In the genomic region with DNA sequence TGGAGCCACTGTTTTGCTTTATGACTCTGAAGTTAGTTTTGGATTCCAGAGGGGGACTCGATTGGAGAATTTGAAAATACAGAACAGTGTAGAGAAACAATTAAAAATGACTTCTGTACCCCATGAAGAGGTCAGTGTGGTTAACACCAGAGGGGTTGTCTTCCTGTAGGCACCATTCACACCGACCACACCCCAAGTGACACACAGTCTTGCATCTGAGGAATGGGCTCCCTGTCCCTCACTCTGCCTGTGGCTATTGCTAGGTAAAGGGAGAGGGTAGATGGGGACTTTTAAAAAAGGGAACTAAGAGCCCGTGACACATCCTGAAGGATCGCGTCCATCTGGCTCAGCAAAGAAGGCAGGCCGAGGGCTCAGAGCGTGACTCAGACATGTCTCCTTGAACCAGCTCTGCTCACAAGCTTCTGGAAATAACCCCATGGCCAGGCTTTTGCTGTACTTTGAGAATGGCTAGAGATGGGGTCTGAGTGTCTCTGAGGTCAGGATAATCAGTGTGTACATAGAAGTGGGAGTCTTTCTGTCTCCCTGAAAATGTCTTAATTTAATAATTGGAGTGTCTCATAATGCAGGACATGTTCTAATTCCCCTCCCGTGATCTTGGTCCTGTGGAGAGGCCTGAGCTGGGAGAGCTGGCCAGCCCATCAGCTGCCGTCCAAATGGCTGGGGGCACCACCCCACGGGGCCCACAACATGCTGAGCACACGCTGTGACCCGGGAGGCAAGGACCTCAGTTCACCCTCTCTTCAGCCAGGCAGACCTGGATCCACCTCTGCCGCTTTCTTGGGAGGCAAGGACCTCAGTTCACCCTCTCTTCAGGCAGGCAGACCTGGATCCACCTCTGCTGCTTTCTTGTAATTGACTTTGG, we compare ENCODE assay signal across 14 cellular contexts. TPM values are rescaled to one million over a fixed set of nuclear protein-coding genes. Genes with fewer than 3 reads are reported as not detected.
A peak's percentile ranks its signal among the peaks of the same experiment; 100 is the strongest.
DNase-seq lines count a peak whose midpoint lies in the region; ATAC-seq and TF ChIP-seq lines count a peak whose summit lies in the region.
"Had no signal": no experiment of that assay in that cellular context is flagged by ENCODE, and none has a peak within 500 bp of the region (broad histone marks: within the 10 kb centered on the region; RNA-seq: fewer than 3 reads in every experiment).

No MANE protein-coding gene starts in this region.

- H3K4me1 ChIP-seq in ascending aorta, result peaks cover 0 to 5% of the 10 kb centered on the region in 2 donors
- H3K4me1 ChIP-seq: esophagus muscularis mucosa had no signal

- peak overlapping the region; percentile 24 to 60 for H3K27ac ChIP-seq in ascending aorta
- H3K27ac ChIP-seq: esophagus muscularis mucosa had no signal

- peak; percentile 81 to 90 (median 82) for ATAC-seq in natural killer cell
- ATAC-seq in HG02610 (IDR thresholded peaks at IDR 0.05; ENCODE audit: unreplicated experiment), result no peak
- ATAC-seq: activated T-cell treated with anti-CD3 and anti-CD28 coated beads, Interleukin-2, amount 50 U/mL, for 72 hours; CD8-positive, alpha-beta T cell; GM23338; Panc1 had no signal

- DNase-seq in CD1c-positive myeloid dendritic cell (ENCODE audit: extremely low spot score) (peak; percentile 29), Kasumi-1 (lab: John Stamatoyannopoulos, UW) (peak; percentile 3 to 15), ascending aorta (ENCODE audit: low spot score in 2 of 2) (peak in 1 of 2 donors; percentile 77), natural killer cell (peak; percentile 35), chondrocyte (ENCODE audit: low spot score) (no peak), SW480 (ENCODE audit: low spot score) (no peak), NCI-H510A treated with DMSO at 0.1 percent for 48 hours (lab: John Stamatoyannopoulos, UW) (no peak)
- DNase-seq: activated T-cell treated with anti-CD3 and anti-CD28 coated beads, Interleukin-2, amount 50 U/mL, for 72 hours had no signal

- no peaks in the 10 kb centered on the region for H3K9me3 Mint-ChIP-seq in natural killer cell
- H3K9me3 Mint-ChIP-seq in chondrocyte (ENCODE audit: low read depth), result no peaks in the 10 kb centered on the region
- H3K9me3 Mint-ChIP-seq: activated T-cell treated with anti-CD3 and anti-CD28 coated beads, Interleukin-2, amount 50 U/mL, for 72 hours; CD8-positive, alpha-beta T cell; GM23338; neural crest cell had no signal

- H3K4me1 Mint-ChIP-seq in natural killer cell (peaks cover 52 to 70% of the 10 kb centered on the region in 2 donors), chondrocyte (ENCODE audit: low read depth) (no peaks in the 10 kb centered on the region)
- H3K4me1 Mint-ChIP-seq: neural crest cell had no signal

- H3K27me3 Mint-ChIP-seq in natural killer cell (ENCODE audit: low read depth in 2 of 2) (no peaks in the 10 kb centered on the region), chondrocyte (ENCODE audit: low read depth) (peaks cover 32% of the 10 kb centered on the region)

- no peaks in the 10 kb centered on the region for H3K27me3 ChIP-seq in ascending aorta
- H3K27me3 ChIP-seq: esophagus muscularis mucosa had no signal

- no peak overlapping the region for H3K4me3 ChIP-seq in ascending aorta
- H3K4me3 ChIP-seq: esophagus muscularis mucosa, GM23338 had no signal

- intact Hi-C loops in ascending aorta (cut with DNase I) (no loop called here), natural killer cell (cut with micrococcal nuclease) (loop anchor here (2.0 kb wide), 1 partner anchor 38 kb away; a partner anchor contains a TSS)

- no peak for TF ChIP-seq CTCF in ascending aorta (IDR thresholded peaks at IDR 0.05)
- no peak for TF ChIP-seq CTCF in natural killer cell (IDR thresholded peaks at IDR 0.05)
- no peak for TF ChIP-seq CTCF in chondrocyte (IDR thresholded peaks at IDR 0.05)

- H3K36me3 Mint-ChIP-seq in natural killer cell, result no peaks in the 10 kb centered on the region
- H3K36me3 Mint-ChIP-seq in chondrocyte (ENCODE audit: low read depth), result no peaks in the 10 kb centered on the region
- H3K36me3 Mint-ChIP-seq: CD8-positive, alpha-beta T cell had no signal

- peak overlapping the region; percentile 89 to 95 for H3K27ac Mint-ChIP-seq in natural killer cell
- no peak overlapping the region for H3K27ac Mint-ChIP-seq in chondrocyte (ENCODE audit: unreplicated experiment)
- H3K27ac Mint-ChIP-seq: activated T-cell treated with anti-CD3 and anti-CD28 coated beads, Interleukin-2, amount 50 U/mL, for 72 hours; CD8-positive, alpha-beta T cell; GM23338 had no signal

- peak overlapping the region; percentile 92 for H3K4me3 Mint-ChIP-seq in natural killer cell
- no peak overlapping the region for H3K4me3 Mint-ChIP-seq in chondrocyte (ENCODE audit: unreplicated experiment)
- H3K4me3 Mint-ChIP-seq: activated T-cell treated with anti-CD3 and anti-CD28 coated beads, Interleukin-2, amount 50 U/mL, for 72 hours; CD8-positive, alpha-beta T cell; GM23338; neural crest cell had no signal

- peaks cover 0 to 11% of the 10 kb centered on the region in 2 donors for H3K36me3 ChIP-seq in ascending aorta
- H3K36me3 ChIP-seq: esophagus muscularis mucosa had no signal

- no peaks in the 10 kb centered on the region for H3K9me3 ChIP-seq in ascending aorta
- H3K9me3 ChIP-seq: esophagus muscularis mucosa had no signal

RNA-seq across cellular contexts. Expression of a gene that starts 39.3 kb away (rescaled TPM):
- total RNA-seq in ascending aorta (4.2 TPM), natural killer cell (10 to 100 TPM; 13.9 to 15.4 (median 13.9) TPM), chondrocyte (0.05 TPM in 1 of 3 replicates, not detected in the others)

Comparison
In these comparisons a context has a peak if more than half of its experiments do, and no peak if none do; other contexts are left out.
1. DNase-seq: peak in CD1c-positive myeloid dendritic cell (single experiment), Kasumi-1 (2 of 2) and natural killer cell (single experiment); none in chondrocyte (single experiment), SW480 (single experiment) and NCI-H510A treated with DMSO at 0.1 percent for 48 hours (single experiment).